ENCODE assay signal across 32 cellular contexts in genomic region chr11:42521994-42522393, GRCh38.
A peak's percentile ranks its signal among the peaks of the same experiment; 100 is the strongest.
DNase-seq lines count a peak whose midpoint lies in the region; TF ChIP-seq lines count a peak whose summit lies in the region.
"Had no signal": no experiment of that assay in that cellular context is flagged by ENCODE, and none has a peak within 500 bp of the region (broad histone marks: within the 10 kb centered on the region; RNA-seq: fewer than 3 reads in every experiment).

No MANE protein-coding gene starts in this region.

- TF ChIP-seq CTCF in choroid plexus epithelial cell (conservative IDR thresholded peaks at IDR 0.05; ENCODE audit: low read depth, low read length) (no peak), nephron progenitor cell (IDR thresholded peaks at IDR 0.05) (no peak), sigmoid colon (IDR thresholded peaks at IDR 0.05) (no peak)

- no peak for TF ChIP-seq POLR2A in sigmoid colon (IDR thresholded peaks at IDR 0.05)

- H3K27me3 ChIP-seq in NT2/D1 (ENCODE audit: insufficient read depth, insufficient read length), result no peaks in the 10 kb centered on the region
- H3K27me3 ChIP-seq in CD8-positive, alpha-beta memory T cell (ENCODE audit: insufficient read depth, low read length, poor library complexity, severe bottlenecking), result no peaks in the 10 kb centered on the region
- H3K27me3 ChIP-seq in sigmoid colon, result no peaks in the 10 kb centered on the region
- H3K27me3 ChIP-seq: foreskin keratinocyte had no signal

- TF ChIP-seq EP300 in sigmoid colon (IDR thresholded peaks at IDR 0.05), result no peak

- no peak overlapping the region for H3K4me3 Mint-ChIP-seq in nephron progenitor cell
- H3K4me3 Mint-ChIP-seq in CD8-positive, alpha-beta memory T cell, result no peak overlapping the region
- no peak overlapping the region for H3K4me3 Mint-ChIP-seq in T-helper 2 cell treated with Interferon-gamma antibody and Interleukin-4, amounts not matched to agents 5 μg/mL and 100 μg/mL, for 36 hours
- H3K4me3 Mint-ChIP-seq: activated naive CD8-positive, alpha-beta T cell treated with anti-CD3 and anti-CD28 coated beads, Interleukin-2, amount 10 ng/mL, durations not matched to agents 7 days and 5 days; activated T-cell treated with anti-CD3 and anti-CD28 coated beads, Interleukin-2, amount 50 U/mL, for 24 hours; central memory CD8-positive, alpha-beta T cell; dendritic cell treated with granulocyte-macrophage colony-stimulating factor and Interleukin-4, amounts not matched to agents 40 ng/mL and 50 ng/mL, for 4 days; naive thymus-derived CD4-positive, alpha-beta T cell had no signal

- no peak overlapping the region for H3K27ac ChIP-seq in CD8-positive, alpha-beta memory T cell (ENCODE audit: low read depth, low read length)
- H3K27ac ChIP-seq in sigmoid colon, result no peak overlapping the region
- H3K27ac ChIP-seq: foreskin keratinocyte, prostate gland, tibial artery had no signal

- WGBS in sigmoid colon, 2 donors, result 79 to 85% methylated on average over 4 of the region's 4 CpGs

- CTCF ChIA-PET in CD8-positive, alpha-beta memory T cell (lab: Charles Lee), result no interaction called here

- peaks cover 15% of the 10 kb centered on the region for H3K9me3 Mint-ChIP-seq in nephron progenitor cell
- H3K9me3 Mint-ChIP-seq in CD8-positive, alpha-beta memory T cell, result peaks cover under 1 to 18% (median 11%) of the 10 kb centered on the region in 5 donors
- no peaks in the 10 kb centered on the region for H3K9me3 Mint-ChIP-seq in T-helper 2 cell treated with Interferon-gamma antibody and Interleukin-4, amounts not matched to agents 5 μg/mL and 100 μg/mL, for 36 hours
- H3K9me3 Mint-ChIP-seq: activated T-cell treated with anti-CD3 and anti-CD28 coated beads, Interleukin-2, amount 50 U/mL, for 24 hours; dendritic cell treated with granulocyte-macrophage colony-stimulating factor and Interleukin-4, amounts not matched to agents 40 ng/mL and 50 ng/mL, for 4 days had no signal

- H3K36me3 ChIP-seq in NT2/D1 (ENCODE audit: insufficient read depth, insufficient read length, low read length) (no peaks in the 10 kb centered on the region), sigmoid colon (no peaks in the 10 kb centered on the region)
- no peaks in the 10 kb centered on the region for H3K36me3 ChIP-seq in CD8-positive, alpha-beta memory T cell (ENCODE audit: insufficient read depth, low read length)
- H3K36me3 ChIP-seq: prostate gland, tibial artery had no signal

- H3K27ac Mint-ChIP-seq in nephron progenitor cell, result peak overlapping the region; percentile 88
- H3K27ac Mint-ChIP-seq in CD8-positive, alpha-beta memory T cell, result no peak overlapping the region
- H3K27ac Mint-ChIP-seq in T-helper 2 cell treated with Interferon-gamma antibody and Interleukin-4, amounts not matched to agents 5 μg/mL and 100 μg/mL, for 36 hours, result no peak overlapping the region
- H3K27ac Mint-ChIP-seq: activated naive CD8-positive, alpha-beta T cell treated with anti-CD3 and anti-CD28 coated beads, Interleukin-2, amount 10 ng/mL, durations not matched to agents 7 days and 5 days; activated T-cell treated with anti-CD3 and anti-CD28 coated beads, Interleukin-2, amount 50 U/mL, for 24 hours; dendritic cell treated with granulocyte-macrophage colony-stimulating factor and Interleukin-4, amounts not matched to agents 40 ng/mL and 50 ng/mL, for 4 days; naive thymus-derived CD4-positive, alpha-beta T cell had no signal

- intact Hi-C loops in sigmoid colon (cut with DNase I), result loop anchor here (5.0 kb wide), 1 partner anchor 1060 kb away; no protein-coding TSS in a partner anchor

- peaks cover 57% of the 10 kb centered on the region for H3K4me1 Mint-ChIP-seq in nephron progenitor cell
- H3K4me1 Mint-ChIP-seq in CD8-positive, alpha-beta memory T cell, result no peaks in the 10 kb centered on the region
- H3K4me1 Mint-ChIP-seq in T-helper 2 cell treated with Interferon-gamma antibody and Interleukin-4, amounts not matched to agents 5 μg/mL and 100 μg/mL, for 36 hours (ENCODE audit: low read depth), result no peaks in the 10 kb centered on the region
- H3K4me1 Mint-ChIP-seq: activated naive CD8-positive, alpha-beta T cell treated with anti-CD3 and anti-CD28 coated beads, Interleukin-2, amount 10 ng/mL, durations not matched to agents 7 days and 5 days; central memory CD8-positive, alpha-beta T cell; naive thymus-derived CD4-positive, alpha-beta T cell had no signal

- DNase-seq in GM04504 (ENCODE audit: low read depth) (peak; percentile 30), NT2/D1 (ENCODE audit: low read depth, low spot score) (peak; percentile 3), choroid plexus epithelial cell (ENCODE audit: low read depth) (peak; percentile 4), nephron progenitor cell (no peak), sigmoid colon (no peak)
- DNase-seq in CD8-positive, alpha-beta memory T cell, result no peak
- DNase-seq in T-helper 2 cell treated with Interferon-gamma antibody and Interleukin-4, amounts not matched to agents 5 μg/mL and 100 μg/mL, for 36 hours (ENCODE audit: low spot score), result no peak
- DNase-seq: activated CD4-positive, CD25-positive, alpha-beta regulatory T cell; activated gamma-delta T cell; activated naive CD8-positive, alpha-beta T cell treated with anti-CD3 and anti-CD28 coated beads, Interleukin-2, amount 10 ng/mL, durations not matched to agents 7 days and 5 days; activated T-cell treated with anti-CD3 and anti-CD28 coated beads, Interleukin-2, amount 50 U/mL, for 24 hours; aorta; C1 segment of cervical spinal cord; Caco-2; DND-41; erythroblast; foreskin keratinocyte; head of caudate nucleus; kidney; naive thymus-derived CD4-positive, alpha-beta T cell; NCI-H1417; NCI-H2029; NCI-H2227 treated with DMSO at 0.1 percent for 48 hours; NCI-H69; nucleus accumbens; stimulated activated CD4-positive, alpha-beta T cell treated with anti-CD3 and anti-CD28 coated beads, Interleukin-15, amount 100 ng/mL, for 24 hours; stimulated activated CD4-positive, alpha-beta T cell treated with anti-CD3 and anti-CD28 coated beads, Interleukin-4, amount 100 ng/mL, for 4 hours; tibial artery had no signal

- peaks cover 3% of the 10 kb centered on the region for H3K27me3 Mint-ChIP-seq in nephron progenitor cell (ENCODE audit: low read depth, poor library complexity)
- H3K27me3 Mint-ChIP-seq in CD8-positive, alpha-beta memory T cell, result no peaks in the 10 kb centered on the region
- no peaks in the 10 kb centered on the region for H3K27me3 Mint-ChIP-seq in T-helper 2 cell treated with Interferon-gamma antibody and Interleukin-4, amounts not matched to agents 5 μg/mL and 100 μg/mL, for 36 hours (ENCODE audit: low read depth)
- H3K27me3 Mint-ChIP-seq: activated naive CD8-positive, alpha-beta T cell treated with anti-CD3 and anti-CD28 coated beads, Interleukin-2, amount 10 ng/mL, durations not matched to agents 7 days and 5 days; activated T-cell treated with anti-CD3 and anti-CD28 coated beads, Interleukin-2, amount 50 U/mL, for 24 hours; central memory CD8-positive, alpha-beta T cell; dendritic cell treated with granulocyte-macrophage colony-stimulating factor and Interleukin-4, amounts not matched to agents 40 ng/mL and 50 ng/mL, for 4 days; naive thymus-derived CD4-positive, alpha-beta T cell had no signal

- H3K4me3 ChIP-seq in NT2/D1 (ENCODE audit: insufficient read length, low read depth) (no peak overlapping the region), choroid plexus epithelial cell (ENCODE audit: low read depth, low read length) (no peak overlapping the region), sigmoid colon (no peak overlapping the region)
- H3K4me3 ChIP-seq in CD8-positive, alpha-beta memory T cell (ENCODE audit: low read length), result no peak overlapping the region
- H3K4me3 ChIP-seq: K562, prostate gland, tibial artery had no signal

- no peaks in the 10 kb centered on the region for H3K36me3 Mint-ChIP-seq in nephron progenitor cell (ENCODE audit: low read depth)
- no peaks in the 10 kb centered on the region for H3K36me3 Mint-ChIP-seq in CD8-positive, alpha-beta memory T cell
- no peaks in the 10 kb centered on the region for H3K36me3 Mint-ChIP-seq in T-helper 2 cell treated with Interferon-gamma antibody and Interleukin-4, amounts not matched to agents 5 μg/mL and 100 μg/mL, for 36 hours (ENCODE audit: low read depth)
- H3K36me3 Mint-ChIP-seq: activated naive CD8-positive, alpha-beta T cell treated with anti-CD3 and anti-CD28 coated beads, Interleukin-2, amount 10 ng/mL, durations not matched to agents 7 days and 5 days; naive thymus-derived CD4-positive, alpha-beta T cell had no signal

- H3K4me1 ChIP-seq in NT2/D1 (ENCODE audit: insufficient read depth, insufficient read length), result peaks cover 3% of the 10 kb centered on the region
- H3K4me1 ChIP-seq in CD8-positive, alpha-beta memory T cell (ENCODE audit: insufficient read depth, low read length), result no peaks in the 10 kb centered on the region
- H3K4me1 ChIP-seq in sigmoid colon, result no peaks in the 10 kb centered on the region
- H3K4me1 ChIP-seq: Caco-2, foreskin keratinocyte, prostate gland, tibial artery had no signal

- POLR2A ChIA-PET in CD8-positive, alpha-beta memory T cell (lab: Charles Lee), result no interaction called here

- H3K9ac ChIP-seq in NT2/D1 (ENCODE audit: insufficient read length, low read depth), result no peak overlapping the region

- H3K9me3 ChIP-seq in NT2/D1 (ENCODE audit: insufficient read depth, low read length) (no peaks in the 10 kb centered on the region), sigmoid colon (no peaks in the 10 kb centered on the region)
- no peaks in the 10 kb centered on the region for H3K9me3 ChIP-seq in CD8-positive, alpha-beta memory T cell (ENCODE audit: low read length)
- H3K9me3 ChIP-seq: Caco-2, prostate gland, tibial artery had no signal

Comparison
In these comparisons a context has a peak if more than half of its experiments do, and no peak if none do; other contexts are left out.
1. DNase-seq: peak in GM04504 (single experiment), NT2/D1 (single experiment) and choroid plexus epithelial cell (single experiment); none in nephron progenitor cell (single experiment), CD8-positive, alpha-beta memory T cell (0 of 5), sigmoid colon (single experiment) and T-helper 2 cell treated with Interferon-gamma antibody and Interleukin-4, amounts not matched to agents 5 μg/mL and 100 μg/mL, for 36 hours (single experiment).